8 cellular contexts compared by ENCODE assay signal in genomic region chr2:199910338-199911051, GRCh38. TPM values are rescaled to one million over a fixed set of nuclear protein-coding genes. Genes with fewer than 3 reads are reported as not detected.
DNase-seq lines count a peak whose midpoint lies in the region; ATAC-seq and TF ChIP-seq lines count a peak whose summit lies in the region.

No MANE protein-coding gene starts in this region.

- H3K4me1 Mint-ChIP-seq in Caco-2 (ENCODE audit: low read depth, unreplicated experiment), result peaks cover 23% of the 10 kb centered on the region

- H3K27me3 ChIP-seq in Caco-2 (replicated peaks; ENCODE audit: control insufficient read depth, insufficient read depth, low read length) (no peaks in the 10 kb centered on the region), duodenal mucosa (ENCODE audit: control insufficient read depth in 1 of 2, insufficient read depth in 2 of 2, low read length in 2 of 2) (no peaks in the 10 kb centered on the region), neuronal stem cell (ENCODE audit: control insufficient read depth in 3 of 3, insufficient read depth in 3 of 3, low read depth in 1 of 3, low read length in 3 of 3) (no peaks in the 10 kb centered on the region)

- peaks cover 2% of the 10 kb centered on the region for H3K79me1 ChIP-seq in neuronal stem cell (ENCODE audit: low read depth, low read length)

- no peak overlapping the region for H4K8ac ChIP-seq in neuronal stem cell (ENCODE audit: low read depth, low read length)

- BruUV-seq in Caco-2 (replicated peaks; lab: Mats Ljungman, UMichigan), result TSS peak; percentile 79

- H3K18ac ChIP-seq in neuronal stem cell (ENCODE audit: low read length), result no peak overlapping the region

- H2AFZ ChIP-seq in neuronal stem cell (ENCODE audit: low read length), result peak overlapping the region; percentile 76

- peak overlapping the region; percentile 54 for H3K4me3 ChIP-seq in Caco-2 (ENCODE audit: low read depth, low read length)
- peak overlapping the region; percentile 68 for H3K4me3 ChIP-seq in LNCaP clone FGC (ENCODE audit: low read depth, low read length)
- H3K4me3 ChIP-seq in duodenal mucosa (ENCODE audit: low read depth in 1 of 2, low read length in 2 of 2), result peak overlapping the region; percentile 97 to 98
- peak overlapping the region; percentile 74 to 84 for H3K4me3 ChIP-seq in neuronal stem cell (ENCODE audit: low read length in 2 of 2)

- DNase-seq in Caco-2 (peak in 1 of 2 experiments; percentile 22), LNCaP clone FGC (ENCODE audit: low read depth) (no peak), neuronal stem cell (ENCODE audit: low spot score) (no peak), glomerular visceral epithelial cell (ENCODE audit: extremely low spot score) (no peak), NCI-H2196 treated with DMSO at 0.1 percent for 48 hours (lab: John Stamatoyannopoulos, UW; ENCODE audit: unreplicated experiment) (no peak)

- H2BK15ac ChIP-seq in neuronal stem cell (ENCODE audit: low read length), result no peak overlapping the region

- H2BK120ac ChIP-seq in neuronal stem cell (ENCODE audit: low read depth, low read length), result no peak overlapping the region

- no CpG with 5 or more reads among the region's 18 CpGs for WGBS in neuronal stem cell (ENCODE audit: extremely low coverage in 2 of 2, insufficient read length in 2 of 2, insufficient replicate concordance in 1 of 2), 2 donors

- TF ChIP-seq CTCF in Caco-2 (IDR thresholded peaks at IDR 0.05; ENCODE audit: insufficient read depth in 1 of 2, low read depth in 1 of 2, low read length in 1 of 2, severe bottlenecking in 1 of 2, unreplicated experiment in 1 of 2) (no peak), LNCaP clone FGC (IDR thresholded peaks at IDR 0.05; ENCODE audit: control insufficient read depth, extremely low read depth, insufficient read depth) (no peak)

- POLR2A ChIA-PET in Caco-2 (lab: Charles Lee), result interaction anchor here (0.5 to 0.8 kb wide), 3 partner anchors 44 to 515 kb away, joined by 3 to 6 read pairs (median 3); no protein-coding TSS in a partner anchor

- H3K27ac ChIP-seq in duodenal mucosa (ENCODE audit: low read depth, low read length), result no peak overlapping the region
- peak overlapping the region; percentile 41 for H3K27ac ChIP-seq in neuronal stem cell (replicated peaks; ENCODE audit: low read length)

- H3K4me3 Mint-ChIP-seq in Caco-2 (ENCODE audit: unreplicated experiment), result peak overlapping the region; percentile 93

- no peak overlapping the region for H2BK5ac ChIP-seq in neuronal stem cell (ENCODE audit: low read length)

- H2AK5ac ChIP-seq in neuronal stem cell (ENCODE audit: low read depth, low read length), result no peak overlapping the region

- CTCF ChIA-PET in Caco-2 (lab: Charles Lee), result no interaction called here

- no peak overlapping the region for H3K23ac ChIP-seq in neuronal stem cell (ENCODE audit: low read depth, low read length, poor library complexity)

- H3K36me3 Mint-ChIP-seq in Caco-2 (ENCODE audit: insufficient read depth, unreplicated experiment), result peaks cover 18% of the 10 kb centered on the region

- no peak overlapping the region for H3K4me2 ChIP-seq in neuronal stem cell (ENCODE audit: insufficient read depth, low read length, poor library complexity, severe bottlenecking)

- no peaks in the 10 kb centered on the region for H3K27me3 Mint-ChIP-seq in Caco-2 (ENCODE audit: insufficient read depth, unreplicated experiment)

- H3K36me3 ChIP-seq in Caco-2 (ENCODE audit: control insufficient read depth, insufficient read depth, low read length) (no peaks in the 10 kb centered on the region), duodenal mucosa (ENCODE audit: control insufficient read depth in 1 of 2, insufficient read depth in 2 of 2, low read length in 2 of 2) (no peaks in the 10 kb centered on the region), neuronal stem cell (replicated peaks in 1 of 2; ENCODE audit: control insufficient read depth in 2 of 2, insufficient read depth in 2 of 2, low read length in 2 of 2) (peaks cover 0 to 19% of the 10 kb centered on the region in 2 donors)

- no peak overlapping the region for H2BK12ac ChIP-seq in neuronal stem cell (ENCODE audit: low read length)

- H3K9ac ChIP-seq in duodenal mucosa (ENCODE audit: low read depth in 1 of 2, low read length in 2 of 2), result no peak overlapping the region
- H3K9ac ChIP-seq in neuronal stem cell (ENCODE audit: low read depth, low read length, poor library complexity), result no peak overlapping the region

- H4K91ac ChIP-seq in neuronal stem cell (ENCODE audit: low read depth, low read length, poor library complexity), result no peak overlapping the region

- no peaks in the 10 kb centered on the region for H3K9me3 Mint-ChIP-seq in Caco-2 (ENCODE audit: unreplicated experiment)

- ATAC-seq in GM21423 (IDR thresholded peaks at IDR 0.05; ENCODE audit: unreplicated experiment) (no peak), HG03521 (IDR thresholded peaks at IDR 0.05; ENCODE audit: unreplicated experiment) (no peak)

- no peak overlapping the region for H3K14ac ChIP-seq in neuronal stem cell (ENCODE audit: low read length)

- no peak overlapping the region for H3K4ac ChIP-seq in neuronal stem cell (ENCODE audit: low read length)

- H3K4me1 ChIP-seq in Caco-2 (peaks cover 12% of the 10 kb centered on the region), duodenal mucosa (ENCODE audit: control insufficient read depth in 1 of 2, insufficient read depth in 2 of 2, low read length in 2 of 2) (peaks cover 22 to 27% of the 10 kb centered on the region in 2 donors), neuronal stem cell (ENCODE audit: control insufficient read depth in 2 of 2, insufficient read depth in 1 of 2, low read depth in 1 of 2, low read length in 2 of 2) (no peaks in the 10 kb centered on the region)

- intact Hi-C loops in Caco-2 (cut with micrococcal nuclease; ENCODE audit: unreplicated experiment), result loop anchor here (1.0 to 2.0 kb wide), 3 partner anchors 45 to 172 kb away; partner anchors contain the start of genes FTCDNL1, MAIP1 and TYW5

- H3K27ac Mint-ChIP-seq in Caco-2 (ENCODE audit: unreplicated experiment), result peak overlapping the region; percentile 96

- H3K9me3 ChIP-seq in Caco-2 (no peaks in the 10 kb centered on the region), duodenal mucosa (ENCODE audit: control insufficient read depth in 1 of 2, low read length in 2 of 2) (no peaks in the 10 kb centered on the region), neuronal stem cell (replicated peaks in 1 of 2; ENCODE audit: control insufficient read depth in 2 of 2, insufficient read depth in 1 of 2, low read depth in 1 of 2, low read length in 2 of 2) (no peaks in the 10 kb centered on the region)

RNA-seq across cellular contexts. Expression of gene C2orf69, which starts 0.6 kb away (rescaled TPM):
- total RNA-seq in Caco-2 (2022), result 16.6 and 17.1 TPM in 2 replicates
- polyA plus RNA-seq in neuronal stem cell (2013, experiment 1 of 2), result 17.5 TPM
- 18.0 TPM for polyA plus RNA-seq in neuronal stem cell (2013, experiment 2 of 2)

RNA-seq across cellular contexts. Expression of gene TYW5, which starts 44.8 kb away (rescaled TPM):
- total RNA-seq in Caco-2 (2022), result 13.9 and 14.5 TPM in 2 replicates
- polyA plus RNA-seq in neuronal stem cell (2013, experiment 1 of 2), result 5.3 TPM
- 6.0 TPM for polyA plus RNA-seq in neuronal stem cell (2013, experiment 2 of 2)

RNA-seq across cellular contexts. Expression of gene MAIP1, which starts 44.9 kb away (rescaled TPM):
- total RNA-seq in Caco-2 (2022), result 39.4 and 42.1 TPM in 2 replicates
- polyA plus RNA-seq in neuronal stem cell (2013, experiment 1 of 2), result 13.9 TPM
- 14.9 TPM for polyA plus RNA-seq in neuronal stem cell (2013, experiment 2 of 2)

RNA-seq across cellular contexts. Expression of gene FTCDNL1, which starts 59.5 kb away (rescaled TPM):
- 0.35 and 0.68 TPM in 2 replicates for total RNA-seq in Caco-2 (2022)
- polyA plus RNA-seq in neuronal stem cell (2013, experiment 1 of 2), result 0.31 TPM
- polyA plus RNA-seq in neuronal stem cell (2013, experiment 2 of 2), result 0.35 TPM
